28 cellular contexts compared by ENCODE assay signal in genomic region chr12:2768224-2768961, GRCh38.
"Had no signal": no experiment of that assay in that cellular context is flagged by ENCODE, and none has a peak within 500 bp of the region (broad histone marks: within the 10 kb centered on the region; RNA-seq: fewer than 3 reads in every experiment).

No MANE protein-coding gene starts in this region.

- DNase-seq: activated CD4-positive, alpha-beta T cell treated with anti-CD3 and anti-CD28 coated beads for 36 hours; activated CD4-positive, CD25-positive, alpha-beta regulatory T cell; activated CD8-positive, alpha-beta T cell treated with anti-CD3 and anti-CD28 coated beads, Interleukin-2, amount 10 ng/mL, durations not matched to agents 7 days and 5 days; activated gamma-delta T cell; activated naive CD4-positive, alpha-beta T cell treated with anti-CD3 and anti-CD28 coated beads, Interleukin-2, amount 50 U/mL, for 16 hours; effector CD8-positive, alpha-beta T cell; left ventricle myocardium inferior; naive B cell; nephron progenitor cell; pancreas; retina; sigmoid colon; small intestine; stimulated activated CD4-positive, alpha-beta T cell treated with anti-CD3 and anti-CD28 coated beads, Interleukin-4, amount 100 ng/mL, for 4 hours; stimulated activated CD8-positive, alpha-beta memory T cell treated with anti-CD3 and anti-CD28 coated beads, Interleukin-4, amount 100 ng/mL, for 48 hours; stimulated activated naive CD8-positive, alpha-beta T cell treated with anti-CD3 and anti-CD28 coated beads, Interleukin-15, amount 100 ng/mL, for 72 hours; substantia nigra; T-helper 1 cell had no signal

- H3K27ac ChIP-seq: breast epithelium, epithelial cell of prostate, left ventricle myocardium inferior, pancreas, prostate gland, sigmoid colon had no signal

- H3K9me3 ChIP-seq: breast epithelium, left ventricle myocardium inferior, pancreas, prostate gland, sigmoid colon had no signal

- H3K4me1 ChIP-seq: breast epithelium, left ventricle myocardium inferior, prostate gland, sigmoid colon had no signal

- FAIRE-seq: colon, endometrium, frontal cortex had no signal

- H3K4me3 ChIP-seq: breast epithelium, left ventricle myocardium inferior, pancreas, prostate gland, sigmoid colon had no signal

- H3K4me1 Mint-ChIP-seq: activated CD4-positive, alpha-beta T cell treated with anti-CD3 and anti-CD28 coated beads for 36 hours; mesothelial cell of epicardium; naive B cell; stimulated activated memory B cell treated with anti-CD40 and anti-IgM and Interleukin-4, amounts not matched to agents 10 μg/mL and 1 μg/mL and 100 μg/mL, for 72 hours; stimulated activated naive CD8-positive, alpha-beta T cell treated with anti-CD3 and anti-CD28 coated beads, Interleukin-15, amount 100 ng/mL, for 72 hours had no signal

- H3K27ac Mint-ChIP-seq: activated CD4-positive, alpha-beta T cell treated with anti-CD3 and anti-CD28 coated beads for 36 hours; activated CD8-positive, alpha-beta T cell treated with anti-CD3 and anti-CD28 coated beads, Interleukin-2, amount 10 ng/mL, durations not matched to agents 7 days and 5 days; mesothelial cell of epicardium; naive B cell; stimulated activated memory B cell treated with anti-CD40 and anti-IgM and Interleukin-4, amounts not matched to agents 10 μg/mL and 1 μg/mL and 100 μg/mL, for 72 hours; stimulated activated naive CD8-positive, alpha-beta T cell treated with anti-CD3 and anti-CD28 coated beads, Interleukin-15, amount 100 ng/mL, for 72 hours; T-helper 2 cell treated with Interferon-gamma antibody and Interleukin-4, amounts not matched to agents 5 μg/mL and 100 μg/mL, for 36 hours; type B pancreatic cell had no signal

- H3K4me3 Mint-ChIP-seq: activated CD4-positive, alpha-beta T cell treated with anti-CD3 and anti-CD28 coated beads for 36 hours; activated CD8-positive, alpha-beta T cell treated with anti-CD3 and anti-CD28 coated beads, Interleukin-2, amount 10 ng/mL, durations not matched to agents 7 days and 5 days; mesothelial cell of epicardium; naive B cell; nephron progenitor cell; stimulated activated memory B cell treated with anti-CD40 and anti-IgM and Interleukin-4, amounts not matched to agents 10 μg/mL and 1 μg/mL and 100 μg/mL, for 72 hours; stimulated activated naive CD8-positive, alpha-beta T cell treated with anti-CD3 and anti-CD28 coated beads, Interleukin-15, amount 100 ng/mL, for 72 hours; T-helper 2 cell treated with Interferon-gamma antibody and Interleukin-4, amounts not matched to agents 5 μg/mL and 100 μg/mL, for 36 hours; type B pancreatic cell had no signal

- H3K27me3 Mint-ChIP-seq: activated CD4-positive, alpha-beta T cell treated with anti-CD3 and anti-CD28 coated beads for 36 hours; stimulated activated memory B cell treated with anti-CD40 and anti-IgM and Interleukin-4, amounts not matched to agents 10 μg/mL and 1 μg/mL and 100 μg/mL, for 72 hours; stimulated activated naive CD8-positive, alpha-beta T cell treated with anti-CD3 and anti-CD28 coated beads, Interleukin-15, amount 100 ng/mL, for 72 hours had no signal

- H3K9me3 Mint-ChIP-seq: mesothelial cell of epicardium; nephron progenitor cell; stimulated activated memory B cell treated with anti-CD40 and anti-IgM and Interleukin-4, amounts not matched to agents 10 μg/mL and 1 μg/mL and 100 μg/mL, for 72 hours; T-helper 2 cell treated with Interferon-gamma antibody and Interleukin-4, amounts not matched to agents 5 μg/mL and 100 μg/mL, for 36 hours; type B pancreatic cell had no signal

- H3K36me3 Mint-ChIP-seq: mesothelial cell of epicardium; stimulated activated memory B cell treated with anti-CD40 and anti-IgM and Interleukin-4, amounts not matched to agents 10 μg/mL and 1 μg/mL and 100 μg/mL, for 72 hours had no signal

- H3K36me3 ChIP-seq: breast epithelium, left ventricle myocardium inferior, pancreas, prostate gland, sigmoid colon had no signal

- H3K27me3 ChIP-seq: breast epithelium, pancreas, sigmoid colon had no signal

- ATAC-seq: activated CD4-positive, alpha-beta T cell treated with anti-CD3 and anti-CD28 coated beads for 36 hours; activated CD8-positive, alpha-beta T cell treated with anti-CD3 and anti-CD28 coated beads, Interleukin-2, amount 10 ng/mL, durations not matched to agents 7 days and 5 days; pancreas; stimulated activated memory B cell treated with anti-CD40 and anti-IgM and Interleukin-4, amounts not matched to agents 10 μg/mL and 1 μg/mL and 100 μg/mL, for 72 hours; stimulated activated naive CD8-positive, alpha-beta T cell treated with anti-CD3 and anti-CD28 coated beads, Interleukin-15, amount 100 ng/mL, for 72 hours had no signal
